Comparison of ENCODE assay signal across 15 cellular contexts in genomic region chr9:136835162-136835931, GRCh38.
"Had no signal": no experiment of that assay in that cellular context is flagged by ENCODE, and none has a peak within 500 bp of the region (broad histone marks: within the 10 kb centered on the region; RNA-seq: fewer than 3 reads in every experiment).

No MANE protein-coding gene starts in this region.

- H3K36me3 ChIP-seq: breast epithelium, uterus had no signal

- ATAC-seq: activated CD8-positive, alpha-beta memory T cell treated with anti-CD3 and anti-CD28 coated beads, Interleukin-2, amount 10 ng/mL, durations not matched to agents 7 days and 5 days; left lung; pancreas had no signal

- DNase-seq: activated CD4-positive, alpha-beta T cell treated with anti-CD3 and anti-CD28 coated beads for 1 hour; activated CD4-positive, alpha-beta T cell treated with anti-CD3 and anti-CD28 coated beads, Interleukin-2, amount 50 U/mL, for 48 hours; activated CD8-positive, alpha-beta memory T cell treated with anti-CD3 and anti-CD28 coated beads, Interleukin-2, amount 10 ng/mL, durations not matched to agents 7 days and 5 days; activated gamma-delta T cell; activated T-cell treated with anti-CD3 and anti-CD28 coated beads, Interleukin-2, amount 50 U/mL, for 48 hours; anterior cingulate cortex; mesendoderm; T-cell; T1000; tibial artery; uterus had no signal

- H3K4me1 ChIP-seq: breast epithelium, left lung, uterus had no signal

- H3K9me3 ChIP-seq: breast epithelium, esophagus muscularis mucosa, left lung, pancreas, tibial artery, uterus had no signal

- H3K4me3 ChIP-seq: breast epithelium, esophagus muscularis mucosa, left lung, pancreas, tibial artery, uterus had no signal

- H3K27me3 ChIP-seq: breast epithelium, esophagus muscularis mucosa, left lung, pancreas, tibial artery, uterus had no signal

- H3K27ac ChIP-seq: breast epithelium, esophagus muscularis mucosa, left lung, pancreas, tibial artery, uterus had no signal
